In genomic region chr14:77097689-77098469, GRCh38 we compare ENCODE assay signal across 8 cellular contexts. TPM values are rescaled to one million over a fixed set of nuclear protein-coding genes. Genes with fewer than 3 reads are reported as not detected.
DNase-seq lines count a peak whose midpoint lies in the region; ATAC-seq and TF ChIP-seq lines count a peak whose summit lies in the region.

Gene CIPC (plus strand): TSS chr14:77098258. CDS start chr14:77105709, 7,451 bp downstream.

- ATAC-seq in GM21619 (IDR thresholded peaks at IDR 0.05; ENCODE audit: unreplicated experiment): peak; percentile 81

- CTCF ChIA-PET in PC-9 (lab: Charles Lee): interaction anchor here (0.5 to 3.0 kb wide), 19 partner anchors 9 to 1287 kb away, joined by 3 to 38 read pairs (median 5); no protein-coding TSS in a partner anchor

- no peaks in the 10 kb centered on the region for H3K36me3 ChIP-seq in PC-9 (ENCODE audit: low read depth)

- intact Hi-C loops in PC-9 (cut with micrococcal nuclease; ENCODE audit: unreplicated experiment): loop anchor here (1.0 to 5.0 kb wide), 6 partner anchors 13 to 285 kb away; partner anchors contain the start of genes ANGEL1, IRF2BPL and POMT2

- TF ChIP-seq CTCF in PC-9 (conservative IDR thresholded peaks at IDR 0.05) (no peak; the same call in 1 of the 2 replicates), epithelial cell of proximal tubule (conservative IDR thresholded peaks at IDR 0.05; ENCODE audit: low read depth, low read length) (no peak)

- peak within 1 kb of the TSS; percentile 81 for H3K4me3 ChIP-seq in Jurkat, Clone E6-1 (ENCODE audit: low read length)
- H3K4me3 ChIP-seq in PC-9 (peak within 1 kb of the TSS; percentile 83), epithelial cell of proximal tubule (ENCODE audit: low read depth, low read length) (peak within 1 kb of the TSS; percentile 95)

- peak within 1 kb of the TSS; percentile 90 for H3K27ac ChIP-seq in PC-9

- no peaks in the 10 kb centered on the region for H3K9me3 ChIP-seq in PC-9 (ENCODE audit: insufficient read depth, low read depth)

- BruUV-seq in PC-9 (replicated peaks; lab: Mats Ljungman, UMichigan): no TSS peak

- no peaks in the 10 kb centered on the region for H3K9me2 ChIP-seq in PC-9 (ENCODE audit: insufficient read depth)

- no peaks in the 10 kb centered on the region for H3K27me3 ChIP-seq in PC-9 (ENCODE audit: insufficient read depth, low read depth)

- peaks cover 63% of the 10 kb centered on the region for H3K79me2 ChIP-seq in PC-9 (ENCODE audit: low read depth)

- H4K20me1 ChIP-seq in PC-9 (ENCODE audit: insufficient read depth): no peaks in the 10 kb centered on the region

- peak within 1 kb of the TSS; percentile 88 for H3K4me2 ChIP-seq in PC-9

- DNase-seq in DMS153 (lab: John Stamatoyannopoulos, UW) (peak; percentile 97), PC-9 (peak; percentile 99 to 100), epithelial cell of proximal tubule (ENCODE audit: low read depth) (peak; percentile 83), mucosa of gallbladder (ENCODE audit: low spot score) (peak; percentile 99)
- peak; percentile 98 for DNase-seq in Jurkat, Clone E6-1 (ENCODE audit: low read depth, low spot score)
- peak; percentile 97 for DNase-seq in activated T-cell treated with anti-CD3 and anti-CD28 coated beads, Interleukin-2, amount 50 U/mL, for 1 hour
- peak; percentile 98 to 99 for DNase-seq in stimulated activated CD8-positive, alpha-beta memory T cell treated with anti-CD3 and anti-CD28 coated beads, Interleukin-4, amount 100 ng/mL, for 4 hours (ENCODE audit: low read depth in 2 of 2, low spot score in 1 of 2)

- H3F3A ChIP-seq in PC-9 (ENCODE audit: insufficient read depth, low read depth): peaks cover 28% of the 10 kb centered on the region

- peaks cover 25% of the 10 kb centered on the region for H3K4me1 ChIP-seq in PC-9 (replicated peaks; ENCODE audit: insufficient read depth)

- POLR2A ChIA-PET in PC-9 (lab: Charles Lee; ENCODE audit: unreplicated experiment): interaction anchor here (0.5 to 2.0 kb wide), 10 partner anchors 13 to 732 kb away, joined by 3 to 23 read pairs (median 4); partner anchors contain the start of gene TMED8

- peak within 1 kb of the TSS; percentile 98 for H2AFZ ChIP-seq in PC-9

RNA-seq across cellular contexts. Expression of gene CIPC, which starts in this region (rescaled TPM):
- polyA plus RNA-seq in Jurkat, Clone E6-1 (2012; ENCODE audit: insufficient read depth, insufficient read length): 11.6 TPM
- 54.7 and 66.3 TPM in 2 replicates for total RNA-seq in PC-9 (2021)
- total RNA-seq in epithelial cell of proximal tubule: 10.2 and 15.4 TPM in 2 replicates
- 31.2 TPM for total RNA-seq in mucosa of gallbladder

Comparison
In these comparisons a context has a peak if more than half of its experiments do, and no peak if none do; other contexts are left out.
1. Peak in every context shown above with its lines: DNase-seq, ATAC-seq, H3K4me3 ChIP-seq and H3K27ac ChIP-seq.